Comparison of ENCODE assay signal across 1 cellular context in the genomic region with DNA sequence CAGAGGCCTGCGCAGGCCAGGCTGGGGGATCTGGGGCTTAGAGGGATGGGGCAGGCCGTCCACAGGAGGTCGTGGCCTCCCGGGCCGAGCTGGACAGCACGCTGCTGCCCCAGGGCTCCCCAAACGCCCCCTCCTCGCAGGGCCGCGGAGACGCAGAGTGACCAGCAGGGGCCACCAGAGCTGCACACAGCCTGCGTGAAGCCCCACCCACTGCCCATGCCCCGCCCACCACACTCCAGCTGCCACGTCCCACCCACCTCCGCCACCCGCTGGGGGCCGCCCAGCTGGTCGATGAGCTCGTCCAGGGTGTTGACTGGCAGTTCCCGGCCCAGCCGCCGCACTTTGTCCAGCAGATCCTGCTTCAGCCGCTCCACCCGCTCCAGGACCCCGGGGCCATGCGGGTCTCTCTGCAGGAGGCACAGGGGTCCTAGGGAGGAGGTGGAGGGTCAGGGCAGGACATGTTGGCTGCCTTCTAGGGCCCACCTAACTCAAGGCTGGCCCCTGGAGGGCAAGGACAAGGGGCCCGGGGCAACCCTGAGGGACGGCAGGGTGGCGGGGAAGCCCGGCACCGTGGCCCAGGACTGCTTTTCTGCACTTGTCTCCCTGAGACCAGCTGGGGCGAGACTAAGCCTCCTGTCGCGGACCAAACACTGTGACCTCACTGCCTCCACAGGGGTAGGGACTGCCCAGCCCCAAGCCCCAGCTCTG.
TF ChIP-seq lines count a peak whose summit lies in the region.

No MANE protein-coding gene starts in this region.

TF ChIP-seq in HepG2, 621 proteins besides CTCF, POLR2A, EP300 and RAD21 (continued from another document and continues in another):
- TF ChIP-seq, protein P1, sequence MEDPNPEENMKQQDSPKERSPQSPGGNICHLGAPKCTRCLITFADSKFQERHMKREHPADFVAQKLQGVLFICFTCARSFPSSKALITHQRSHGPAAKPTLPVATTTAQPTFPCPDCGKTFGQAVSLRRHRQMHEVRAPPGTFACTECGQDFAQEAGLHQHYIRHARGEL (CRISPR knock-in tag; IDR thresholded peaks at IDR 0.05): peak; percentile 65; the same call in 1 of the 2 replicates
- TF ChIP-seq, protein P2, sequence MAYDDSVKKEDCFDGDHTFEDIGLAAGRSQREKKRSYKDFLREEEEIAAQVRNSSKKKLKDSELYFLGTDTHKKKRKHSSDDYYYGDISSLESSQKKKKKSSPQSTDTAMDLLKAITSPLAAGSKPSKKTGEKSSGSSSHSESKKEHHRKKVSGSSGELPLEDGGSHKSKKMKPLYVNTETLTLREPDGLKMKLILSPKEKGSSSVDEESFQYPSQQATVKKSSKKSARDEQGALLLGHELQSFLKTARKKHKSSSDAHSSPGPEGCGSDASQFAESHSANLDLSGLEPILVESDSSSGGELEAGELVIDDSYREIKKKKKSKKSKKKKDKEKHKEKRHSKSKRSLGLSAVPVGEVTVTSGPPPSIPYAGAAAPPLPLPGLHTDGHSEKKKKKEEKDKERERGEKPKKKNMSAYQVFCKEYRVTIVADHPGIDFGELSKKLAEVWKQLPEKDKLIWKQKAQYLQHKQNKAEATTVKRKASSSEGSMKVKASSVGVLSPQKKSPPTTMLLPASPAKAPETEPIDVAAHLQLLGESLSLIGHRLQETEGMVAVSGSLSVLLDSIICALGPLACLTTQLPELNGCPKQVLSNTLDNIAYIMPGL (CRISPR knock-in tag; IDR thresholded peaks at IDR 0.05; ENCODE audit: borderline replicate concordance in 1 of 2, low read depth in 1 of 2): peak; percentile 83 to 86
- TF ChIP-seq ZFP36L2 (CRISPR knock-in tag; IDR thresholded peaks at IDR 0.05): no peak
- peak; percentile 56; the same call in 1 of the 2 replicates for TF ChIP-seq HNF4G (IDR thresholded peaks at IDR 0.05; ENCODE audit: borderline replicate concordance, low read depth, low read length)
- peak; percentile 84; the same call in 1 of the 2 replicates for TF ChIP-seq HNF4G (CRISPR knock-in tag; IDR thresholded peaks at IDR 0.05; ENCODE audit: borderline replicate concordance, low read depth)
- no peak for TF ChIP-seq KLF15 (CRISPR knock-in tag; IDR thresholded peaks at IDR 0.05; ENCODE audit: borderline replicate concordance)
- TF ChIP-seq FOXP1 (IDR thresholded peaks at IDR 0.05): no peak
- 0 out of 2 replicates have a peak, but pooled peaks have one; percentile 39 for TF ChIP-seq FOXP1 (CRISPR knock-in tag; IDR thresholded peaks at IDR 0.05)
- TF ChIP-seq REL (CRISPR knock-in tag; conservative IDR thresholded peaks at IDR 0.05): 0 out of 2 replicates have a peak, but pooled peaks have one; percentile 36
- 0 out of 2 replicates have a peak, but pooled peaks have one; percentile 37 for TF ChIP-seq ZNF431 (CRISPR knock-in tag; IDR thresholded peaks at IDR 0.05; ENCODE audit: borderline replicate concordance, low read depth)
- TF ChIP-seq ZNF30 (CRISPR knock-in tag; IDR thresholded peaks at IDR 0.05): no peak
- TF ChIP-seq, protein P3, sequence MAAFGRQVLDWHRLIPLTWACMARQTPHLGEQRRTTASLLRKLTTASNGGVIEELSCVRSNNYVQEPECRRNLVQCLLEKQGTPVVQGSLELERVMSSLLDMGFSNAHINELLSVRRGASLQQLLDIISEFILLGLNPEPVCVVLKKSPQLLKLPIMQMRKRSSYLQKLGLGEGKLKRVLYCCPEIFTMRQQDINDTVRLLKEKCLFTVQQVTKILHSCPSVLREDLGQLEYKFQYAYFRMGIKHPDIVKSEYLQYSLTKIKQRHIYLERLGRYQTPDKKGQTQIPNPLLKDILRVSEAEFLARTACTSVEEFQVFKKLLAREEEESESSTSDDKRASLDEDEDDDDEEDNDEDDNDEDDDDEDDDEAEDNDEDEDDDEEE (CRISPR knock-in tag; IDR thresholded peaks at IDR 0.05): no peak
- TF ChIP-seq ZNF101 (CRISPR knock-in tag; IDR thresholded peaks at IDR 0.05; ENCODE audit: borderline replicate concordance, low read depth): no peak
- TF ChIP-seq, protein P4, sequence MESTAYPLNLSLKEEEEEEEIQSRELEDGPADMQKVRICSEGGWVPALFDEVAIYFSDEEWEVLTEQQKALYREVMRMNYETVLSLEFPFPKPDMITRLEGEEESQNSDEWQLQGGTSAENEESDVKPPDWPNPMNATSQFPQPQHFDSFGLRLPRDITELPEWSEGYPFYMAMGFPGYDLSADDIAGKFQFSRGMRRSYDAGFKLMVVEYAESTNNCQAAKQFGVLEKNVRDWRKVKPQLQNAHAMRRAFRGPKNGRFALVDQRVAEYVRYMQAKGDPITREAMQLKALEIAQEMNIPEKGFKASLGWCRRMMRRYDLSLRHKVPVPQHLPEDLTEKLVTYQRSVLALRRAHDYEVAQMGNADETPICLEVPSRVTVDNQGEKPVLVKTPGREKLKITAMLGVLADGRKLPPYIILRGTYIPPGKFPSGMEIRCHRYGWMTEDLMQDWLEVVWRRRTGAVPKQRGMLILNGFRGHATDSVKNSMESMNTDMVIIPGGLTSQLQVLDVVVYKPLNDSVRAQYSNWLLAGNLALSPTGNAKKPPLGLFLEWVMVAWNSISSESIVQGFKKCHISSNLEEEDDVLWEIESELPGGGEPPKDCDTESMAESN (CRISPR knock-in tag; conservative IDR thresholded peaks at IDR 0.05): 0 out of 2 replicates have a peak, but pooled peaks have one; percentile 20
- TF ChIP-seq, protein P5, sequence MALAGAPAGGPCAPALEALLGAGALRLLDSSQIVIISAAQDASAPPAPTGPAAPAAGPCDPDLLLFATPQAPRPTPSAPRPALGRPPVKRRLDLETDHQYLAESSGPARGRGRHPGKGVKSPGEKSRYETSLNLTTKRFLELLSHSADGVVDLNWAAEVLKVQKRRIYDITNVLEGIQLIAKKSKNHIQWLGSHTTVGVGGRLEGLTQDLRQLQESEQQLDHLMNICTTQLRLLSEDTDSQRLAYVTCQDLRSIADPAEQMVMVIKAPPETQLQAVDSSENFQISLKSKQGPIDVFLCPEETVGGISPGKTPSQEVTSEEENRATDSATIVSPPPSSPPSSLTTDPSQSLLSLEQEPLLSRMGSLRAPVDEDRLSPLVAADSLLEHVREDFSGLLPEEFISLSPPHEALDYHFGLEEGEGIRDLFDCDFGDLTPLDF (CRISPR knock-in tag; IDR thresholded peaks at IDR 0.05): no peak
- TF ChIP-seq ZNF709 (CRISPR knock-in tag; IDR thresholded peaks at IDR 0.05): no peak
- TF ChIP-seq, protein P6, sequence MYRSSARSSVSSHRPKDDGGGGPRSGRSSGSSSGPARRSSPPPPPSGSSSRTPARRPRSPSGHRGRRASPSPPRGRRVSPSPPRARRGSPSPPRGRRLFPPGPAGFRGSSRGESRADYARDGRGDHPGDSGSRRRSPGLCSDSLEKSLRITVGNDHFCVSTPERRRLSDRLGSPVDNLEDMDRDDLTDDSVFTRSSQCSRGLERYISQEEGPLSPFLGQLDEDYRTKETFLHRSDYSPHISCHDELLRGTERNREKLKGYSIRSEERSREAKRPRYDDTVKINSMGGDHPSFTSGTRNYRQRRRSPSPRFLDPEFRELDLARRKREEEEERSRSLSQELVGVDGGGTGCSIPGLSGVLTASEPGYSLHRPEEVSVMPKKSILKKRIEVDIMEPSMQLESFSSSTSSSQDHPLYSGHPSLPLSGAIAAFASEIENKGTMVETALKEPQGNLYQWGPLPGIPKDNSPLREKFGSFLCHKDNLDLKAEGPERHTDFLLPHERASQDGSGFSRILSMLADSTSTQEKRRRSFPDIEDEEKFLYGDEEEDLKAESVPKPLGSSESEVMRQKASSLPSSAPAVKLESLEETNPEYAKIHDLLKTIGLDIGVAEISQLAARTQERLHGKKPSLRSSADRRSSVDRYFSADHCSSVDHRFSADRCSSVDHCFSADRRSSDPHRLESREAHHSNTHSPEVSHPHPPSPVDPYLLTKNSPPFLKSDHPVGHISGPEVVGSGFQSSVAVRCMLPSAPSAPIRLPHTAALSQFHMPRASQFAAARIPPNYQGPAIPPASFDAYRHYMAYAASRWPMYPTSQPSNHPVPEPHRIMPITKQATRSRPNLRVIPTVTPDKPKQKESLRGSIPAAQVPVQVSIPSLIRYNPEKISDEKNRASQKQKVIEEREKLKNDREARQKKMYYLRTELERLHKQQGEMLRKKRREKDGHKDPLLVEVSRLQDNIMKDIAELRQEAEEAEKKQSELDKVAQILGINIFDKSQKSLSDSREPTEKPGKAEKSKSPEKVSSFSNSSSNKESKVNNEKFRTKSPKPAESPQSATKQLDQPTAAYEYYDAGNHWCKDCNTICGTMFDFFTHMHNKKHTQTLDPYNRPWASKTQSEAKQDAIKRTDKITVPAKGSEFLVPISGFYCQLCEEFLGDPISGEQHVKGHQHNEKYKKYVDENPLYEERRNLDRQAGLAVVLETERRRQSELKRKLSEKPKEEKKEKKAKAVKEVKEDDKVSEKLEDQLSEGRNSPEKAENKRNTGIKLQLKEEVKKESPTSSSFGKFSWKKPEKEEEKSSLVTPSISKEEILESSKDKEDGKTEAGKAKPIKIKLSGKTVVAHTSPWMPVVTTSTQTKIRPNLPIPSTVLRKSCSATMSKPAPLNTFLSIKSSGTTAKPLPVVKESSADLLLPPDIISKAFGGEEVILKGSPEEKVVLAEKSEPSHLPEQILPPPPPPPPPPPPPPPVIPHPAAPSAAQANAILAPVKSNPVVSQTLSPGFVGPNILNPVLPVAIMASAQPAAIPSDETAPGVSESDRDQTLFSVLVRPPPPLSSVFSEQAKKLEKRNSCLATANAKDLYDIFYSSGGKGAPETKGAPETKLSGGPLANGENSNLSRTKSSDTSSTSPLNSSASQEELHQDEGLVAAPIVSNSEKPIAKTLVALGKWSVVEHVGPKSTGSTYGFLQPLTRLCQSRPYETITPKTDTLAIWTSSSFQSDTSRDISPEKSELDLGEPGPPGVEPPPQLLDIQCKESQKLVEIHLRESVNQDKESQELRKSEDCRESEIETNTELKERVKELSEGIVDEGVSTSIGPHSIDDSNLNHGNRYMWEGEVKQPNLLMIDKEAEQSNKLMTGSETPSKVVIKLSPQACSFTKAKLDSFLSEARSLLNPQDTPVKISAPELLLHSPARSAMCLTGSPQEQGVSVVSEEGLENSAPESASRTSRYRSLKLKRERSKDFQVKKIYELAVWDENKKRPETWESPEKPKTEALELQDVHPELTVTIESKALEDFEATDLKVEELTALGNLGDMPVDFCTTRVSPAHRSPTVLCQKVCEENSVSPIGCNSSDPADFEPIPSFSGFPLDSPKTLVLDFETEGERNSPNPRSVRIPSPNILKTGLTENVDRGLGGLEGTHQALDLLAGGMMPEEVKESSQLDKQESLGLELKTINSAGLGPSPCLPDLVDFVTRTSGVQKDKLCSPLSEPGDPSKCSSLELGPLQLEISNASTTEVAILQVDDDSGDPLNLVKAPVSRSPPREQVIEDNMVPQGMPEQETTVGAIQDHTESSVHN (CRISPR knock-in tag; IDR thresholded peaks at IDR 0.05): no peak
- no peak for TF ChIP-seq ZFP41 (CRISPR knock-in tag; IDR thresholded peaks at IDR 0.05; ENCODE audit: borderline replicate concordance)
- peak; percentile 87; the same call in 1 of the 2 replicates for TF ChIP-seq HDAC1 (CRISPR knock-in tag; IDR thresholded peaks at IDR 0.05)
- TF ChIP-seq ZNF549 (CRISPR knock-in tag; IDR thresholded peaks at IDR 0.05): no peak
- TF ChIP-seq, protein P7, sequence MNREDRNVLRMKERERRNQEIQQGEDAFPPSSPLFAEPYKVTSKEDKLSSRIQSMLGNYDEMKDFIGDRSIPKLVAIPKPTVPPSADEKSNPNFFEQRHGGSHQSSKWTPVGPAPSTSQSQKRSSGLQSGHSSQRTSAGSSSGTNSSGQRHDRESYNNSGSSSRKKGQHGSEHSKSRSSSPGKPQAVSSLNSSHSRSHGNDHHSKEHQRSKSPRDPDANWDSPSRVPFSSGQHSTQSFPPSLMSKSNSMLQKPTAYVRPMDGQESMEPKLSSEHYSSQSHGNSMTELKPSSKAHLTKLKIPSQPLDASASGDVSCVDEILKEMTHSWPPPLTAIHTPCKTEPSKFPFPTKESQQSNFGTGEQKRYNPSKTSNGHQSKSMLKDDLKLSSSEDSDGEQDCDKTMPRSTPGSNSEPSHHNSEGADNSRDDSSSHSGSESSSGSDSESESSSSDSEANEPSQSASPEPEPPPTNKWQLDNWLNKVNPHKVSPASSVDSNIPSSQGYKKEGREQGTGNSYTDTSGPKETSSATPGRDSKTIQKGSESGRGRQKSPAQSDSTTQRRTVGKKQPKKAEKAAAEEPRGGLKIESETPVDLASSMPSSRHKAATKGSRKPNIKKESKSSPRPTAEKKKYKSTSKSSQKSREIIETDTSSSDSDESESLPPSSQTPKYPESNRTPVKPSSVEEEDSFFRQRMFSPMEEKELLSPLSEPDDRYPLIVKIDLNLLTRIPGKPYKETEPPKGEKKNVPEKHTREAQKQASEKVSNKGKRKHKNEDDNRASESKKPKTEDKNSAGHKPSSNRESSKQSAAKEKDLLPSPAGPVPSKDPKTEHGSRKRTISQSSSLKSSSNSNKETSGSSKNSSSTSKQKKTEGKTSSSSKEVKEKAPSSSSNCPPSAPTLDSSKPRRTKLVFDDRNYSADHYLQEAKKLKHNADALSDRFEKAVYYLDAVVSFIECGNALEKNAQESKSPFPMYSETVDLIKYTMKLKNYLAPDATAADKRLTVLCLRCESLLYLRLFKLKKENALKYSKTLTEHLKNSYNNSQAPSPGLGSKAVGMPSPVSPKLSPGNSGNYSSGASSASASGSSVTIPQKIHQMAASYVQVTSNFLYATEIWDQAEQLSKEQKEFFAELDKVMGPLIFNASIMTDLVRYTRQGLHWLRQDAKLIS (CRISPR knock-in tag; IDR thresholded peaks at IDR 0.05): no peak
- TF ChIP-seq CHD4 (IDR thresholded peaks at IDR 0.05; ENCODE audit: borderline replicate concordance, low read length): peak; percentile 42; the same call in 1 of the 2 replicates
- TF ChIP-seq, protein P8, sequence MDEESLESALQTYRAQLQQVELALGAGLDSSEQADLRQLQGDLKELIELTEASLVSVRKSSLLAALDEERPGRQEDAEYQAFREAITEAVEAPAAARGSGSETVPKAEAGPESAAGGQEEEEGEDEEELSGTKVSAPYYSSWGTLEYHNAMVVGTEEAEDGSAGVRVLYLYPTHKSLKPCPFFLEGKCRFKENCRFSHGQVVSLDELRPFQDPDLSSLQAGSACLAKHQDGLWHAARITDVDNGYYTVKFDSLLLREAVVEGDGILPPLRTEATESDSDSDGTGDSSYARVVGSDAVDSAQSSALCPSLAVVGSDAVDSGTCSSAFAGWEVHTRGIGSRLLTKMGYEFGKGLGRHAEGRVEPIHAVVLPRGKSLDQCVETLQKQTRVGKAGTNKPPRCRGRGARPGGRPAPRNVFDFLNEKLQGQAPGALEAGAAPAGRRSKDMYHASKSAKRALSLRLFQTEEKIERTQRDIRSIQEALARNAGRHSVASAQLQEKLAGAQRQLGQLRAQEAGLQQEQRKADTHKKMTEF (CRISPR knock-in tag; IDR thresholded peaks at IDR 0.05): peak; percentile 84
- TF ChIP-seq SNAI1 (CRISPR knock-in tag; IDR thresholded peaks at IDR 0.05; ENCODE audit: borderline replicate concordance): no peak
- TF ChIP-seq NR3C1 (CRISPR knock-in tag; IDR thresholded peaks at IDR 0.05): no peak
- TF ChIP-seq PPARG (CRISPR knock-in tag; conservative IDR thresholded peaks at IDR 0.05): peak; percentile 80
- no peak for TF ChIP-seq TCF7L2 (IDR thresholded peaks at IDR 0.05; ENCODE audit: low read depth, low read length)
- TF ChIP-seq EED (CRISPR knock-in tag; IDR thresholded peaks at IDR 0.05): 0 out of 2 replicates have a peak, but pooled peaks have one; percentile 17
- TF ChIP-seq ZNF747 (CRISPR knock-in tag; IDR thresholded peaks at IDR 0.05; ENCODE audit: borderline replicate concordance): peak; percentile 68; the same call in 1 of the 2 replicates
- TF ChIP-seq PITX1 (CRISPR knock-in tag; IDR thresholded peaks at IDR 0.05): peak; percentile 28; the same call in 1 of the 2 replicates
- TF ChIP-seq ZNF792 (CRISPR knock-in tag; IDR thresholded peaks at IDR 0.05): no peak
